In the genomic region with DNA sequence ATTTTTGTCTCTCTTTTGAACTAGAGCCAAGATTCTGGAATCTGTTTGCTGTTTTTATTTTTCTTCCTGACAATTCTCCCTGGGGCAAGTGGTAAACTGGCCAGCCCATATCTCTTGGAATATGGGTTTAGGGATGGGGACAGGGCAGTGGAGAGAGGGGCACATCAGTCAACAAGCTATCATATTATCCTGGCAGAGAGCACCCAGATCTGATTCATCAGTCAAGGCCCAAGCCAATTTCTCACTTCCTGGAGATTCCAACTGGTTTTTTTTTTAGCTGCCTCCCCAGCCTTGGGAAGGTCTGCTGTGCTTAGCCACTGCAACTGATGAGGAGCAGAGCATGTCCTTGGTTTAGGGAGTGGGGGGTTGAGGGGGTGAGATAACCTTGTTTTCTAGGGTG, we compare ENCODE assay signal across 14 cellular contexts. TPM values are rescaled to one million over a fixed set of nuclear protein-coding genes. Genes with fewer than 3 reads are reported as not detected.
DNase-seq lines count a peak whose midpoint lies in the region; ATAC-seq, FAIRE-seq and TF ChIP-seq lines count a peak whose summit lies in the region.
"Had no signal": no experiment of that assay in that cellular context is flagged by ENCODE, and none has a peak within 500 bp of the region (broad histone marks: within the 10 kb centered on the region; RNA-seq: fewer than 3 reads in every experiment).

No MANE protein-coding gene starts in this region.

- peak; percentile 33 for FAIRE-seq in H54 (lab: Jason Lieb, UNC)
- FAIRE-seq in GM12891 (lab: Jason Lieb, UNC), result no peak
- FAIRE-seq in D721Med (lab: Jason Lieb, UNC), result no peak
- FAIRE-seq: endometrium, TTC549 had no signal

- H3K4me3 ChIP-seq in body of pancreas, result no peak overlapping the region
- H3K4me3 ChIP-seq in right atrium auricular region, result no peak overlapping the region
- H3K4me3 ChIP-seq in skeletal muscle tissue (ENCODE audit: low read length in 3 of 3), result no peak overlapping the region
- H3K4me3 ChIP-seq: mucosa of descending colon had no signal

- H3K4me3 Mint-ChIP-seq in stimulated activated memory B cell treated with anti-CD40 and anti-IgM and Interleukin-4, amounts not matched to agents 10 μg/mL and 1 μg/mL and 100 μg/mL, for 72 hours, result no peak overlapping the region

- no peaks in the 10 kb centered on the region for H3K9me3 ChIP-seq in body of pancreas
- H3K9me3 ChIP-seq in right atrium auricular region, result no peaks in the 10 kb centered on the region
- no peaks in the 10 kb centered on the region for H3K9me3 ChIP-seq in skeletal muscle tissue (ENCODE audit: control insufficient read depth in 3 of 3, low read length in 3 of 3)
- H3K9me3 ChIP-seq: mucosa of descending colon had no signal

- H3K36me3 Mint-ChIP-seq in stimulated activated memory B cell treated with anti-CD40 and anti-IgM and Interleukin-4, amounts not matched to agents 10 μg/mL and 1 μg/mL and 100 μg/mL, for 72 hours, result no peaks in the 10 kb centered on the region

- H3K36me3 ChIP-seq in body of pancreas (replicated peaks in 1 of 2; ENCODE audit: insufficient read depth in 1 of 2, low read depth in 2 of 2) (no peaks in the 10 kb centered on the region), right atrium auricular region (no peaks in the 10 kb centered on the region), skeletal muscle tissue (ENCODE audit: control insufficient read depth in 3 of 3, insufficient read depth in 3 of 3, low read length in 3 of 3) (no peaks in the 10 kb centered on the region)

- H3K4me1 ChIP-seq in body of pancreas (peaks cover 12% of the 10 kb centered on the region), right atrium auricular region (peaks cover 0 to 23% of the 10 kb centered on the region in 2 donors), skeletal muscle tissue (ENCODE audit: control insufficient read depth in 3 of 3, insufficient read depth in 3 of 3, low read length in 3 of 3) (peaks cover 13 to 32% (median 15%) of the 10 kb centered on the region in 3 donors)

- H3K9me3 Mint-ChIP-seq in stimulated activated memory B cell treated with anti-CD40 and anti-IgM and Interleukin-4, amounts not matched to agents 10 μg/mL and 1 μg/mL and 100 μg/mL, for 72 hours, result no peaks in the 10 kb centered on the region

- no peaks in the 10 kb centered on the region for H3K27me3 Mint-ChIP-seq in stimulated activated memory B cell treated with anti-CD40 and anti-IgM and Interleukin-4, amounts not matched to agents 10 μg/mL and 1 μg/mL and 100 μg/mL, for 72 hours

- H3K9ac ChIP-seq in skeletal muscle tissue (ENCODE audit: low read depth in 1 of 3, low read length in 3 of 3), result no peak overlapping the region

- intact Hi-C loops in body of pancreas (cut with DNase I), result no loop called here

- DNase-seq in H54 (ENCODE audit: insufficient read length, low spot score), result peak; percentile 10
- DNase-seq in body of pancreas, result no peak
- DNase-seq in right atrium auricular region (ENCODE audit: low spot score), result no peak
- no peak for DNase-seq in GM12891 (ENCODE audit: insufficient read length, low spot score)
- no peak for DNase-seq in D721Med (ENCODE audit: insufficient read length, low spot score)
- DNase-seq in activated CD4-positive, alpha-beta T cell treated with anti-CD3 and anti-CD28 coated beads, Interleukin-2, amount 50 U/mL, for 48 hours, result no peak
- DNase-seq: DMS79 treated with DMSO at 0.1 percent for 48 hours; mucosa of descending colon; stimulated activated CD4-positive, alpha-beta T cell treated with anti-CD3 and anti-CD28 coated beads, Interleukin-4, amount 100 ng/mL, for 4 hours had no signal

- H3K4me1 Mint-ChIP-seq in stimulated activated memory B cell treated with anti-CD40 and anti-IgM and Interleukin-4, amounts not matched to agents 10 μg/mL and 1 μg/mL and 100 μg/mL, for 72 hours, result no peaks in the 10 kb centered on the region

- no peaks in the 10 kb centered on the region for H3K27me3 ChIP-seq in body of pancreas
- no peaks in the 10 kb centered on the region for H3K27me3 ChIP-seq in right atrium auricular region
- H3K27me3 ChIP-seq in skeletal muscle tissue (ENCODE audit: control insufficient read depth in 3 of 3, insufficient read depth in 3 of 3, low read length in 3 of 3), result no peaks in the 10 kb centered on the region

- TF ChIP-seq POLR2A in H54 (IDR thresholded peaks at IDR 0.05; ENCODE audit: low read depth, low read length), result no peak
- TF ChIP-seq POLR2A in body of pancreas (IDR thresholded peaks at IDR 0.05), result no peak
- TF ChIP-seq POLR2A in GM12891 (IDR thresholded peaks at IDR 0.05; ENCODE audit: low read depth, low read length), result no peak

- peak; percentile 30 for ATAC-seq in body of pancreas
- no peak for ATAC-seq in stimulated activated memory B cell treated with anti-CD40 and anti-IgM and Interleukin-4, amounts not matched to agents 10 μg/mL and 1 μg/mL and 100 μg/mL, for 72 hours
- ATAC-seq: mucosa of descending colon had no signal

- H3K27ac ChIP-seq in body of pancreas (no peak overlapping the region), right atrium auricular region (peak overlapping the region; percentile 51 to 59), skeletal muscle tissue (ENCODE audit: low read depth, low read length) (peak overlapping the region; percentile 26)

- H3K27ac Mint-ChIP-seq in stimulated activated memory B cell treated with anti-CD40 and anti-IgM and Interleukin-4, amounts not matched to agents 10 μg/mL and 1 μg/mL and 100 μg/mL, for 72 hours, result no peak overlapping the region
- H3K27ac Mint-ChIP-seq: activated T-helper 2 cell treated with anti-CD3 and anti-CD28 coated beads, Interferon-gamma antibody, Interleukin-2, Interleukin-4, amounts not matched to agents 10 μg/mL and 5 μg/mL and 100 μg/mL, durations not matched to agents 14 hours and 24 hours and 36 hours had no signal

- TF ChIP-seq CTCF in body of pancreas (IDR thresholded peaks at IDR 0.05) (no peak), right atrium auricular region (IDR thresholded peaks at IDR 0.05) (no peak), D721Med (IDR thresholded peaks at IDR 0.05; ENCODE audit: insufficient read depth, missing control alignments) (no peak)

TF ChIP-seq in GM12891, 5 proteins besides CTCF, POLR2A, EP300 and RAD21:
- TF ChIP-seq POU2F2 (IDR thresholded peaks at IDR 0.05; ENCODE audit: low read depth, low read length) (no peak), TAF1 (IDR thresholded peaks at IDR 0.05; ENCODE audit: low read depth, low read length) (no peak)

RNA-seq across cellular contexts. Expression of a gene that starts 52.3 kb away (rescaled TPM):
- 10 to 100 TPM; 16.3 to 16.5 TPM for total RNA-seq in body of pancreas
- 1 to 10 TPM; 3.0 TPM for total RNA-seq in right atrium auricular region
- 29.7 TPM for total RNA-seq in skeletal muscle tissue
- not detected for polyA plus RNA-seq in GM12891 (2012; ENCODE audit: low read depth, missing spikeins)
- total RNA-seq: activated T-helper 2 cell treated with anti-CD3 and anti-CD28 coated beads, Interferon-gamma antibody, Interleukin-2, Interleukin-4, amounts not matched to agents 10 μg/mL and 5 μg/mL and 100 μg/mL, durations not matched to agents 14 hours and 24 hours and 36 hours had no signal

Comparison
In these comparisons a context has a peak if more than half of its experiments do, and no peak if none do; other contexts are left out.
1. H3K27ac ChIP-seq: peak in right atrium auricular region (2 of 2) and skeletal muscle tissue (single experiment); none in body of pancreas (0 of 4).